ENCODE assay signal across 1 cellular context in genomic region chr10:103080891-103081581, GRCh38.
TF ChIP-seq lines count a peak whose summit lies in the region.

No MANE protein-coding gene starts in this region.

TF ChIP-seq in A549, 52 proteins besides CTCF, POLR2A, EP300 and RAD21 (continued from another document):
- TF ChIP-seq, protein P1, sequence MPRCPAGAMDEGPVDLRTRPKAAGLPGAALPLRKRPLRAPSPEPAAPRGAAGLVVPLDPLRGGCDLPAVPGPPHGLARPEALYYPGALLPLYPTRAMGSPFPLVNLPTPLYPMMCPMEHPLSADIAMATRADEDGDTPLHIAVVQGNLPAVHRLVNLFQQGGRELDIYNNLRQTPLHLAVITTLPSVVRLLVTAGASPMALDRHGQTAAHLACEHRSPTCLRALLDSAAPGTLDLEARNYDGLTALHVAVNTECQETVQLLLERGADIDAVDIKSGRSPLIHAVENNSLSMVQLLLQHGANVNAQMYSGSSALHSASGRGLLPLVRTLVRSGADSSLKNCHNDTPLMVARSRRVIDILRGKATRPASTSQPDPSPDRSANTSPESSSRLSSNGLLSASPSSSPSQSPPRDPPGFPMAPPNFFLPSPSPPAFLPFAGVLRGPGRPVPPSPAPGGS (IDR thresholded peaks at IDR 0.05): no peak
- no peak for TF ChIP-seq FOSB (CRISPR knock-in tag; IDR thresholded peaks at IDR 0.05)
- TF ChIP-seq HOXB13 (CRISPR knock-in tag; IDR thresholded peaks at IDR 0.05; ENCODE audit: low read depth): no peak
- no peak for TF ChIP-seq BHLHE40 (IDR thresholded peaks at IDR 0.05; ENCODE audit: low read depth, low read length)
- no peak for TF ChIP-seq PHF8 (IDR thresholded peaks at IDR 0.05; ENCODE audit: borderline replicate concordance, low read depth)
- TF ChIP-seq FOXS1 (CRISPR knock-in tag; IDR thresholded peaks at IDR 0.05): no peak
